29 cellular contexts compared by ENCODE assay signal in the genomic region with DNA sequence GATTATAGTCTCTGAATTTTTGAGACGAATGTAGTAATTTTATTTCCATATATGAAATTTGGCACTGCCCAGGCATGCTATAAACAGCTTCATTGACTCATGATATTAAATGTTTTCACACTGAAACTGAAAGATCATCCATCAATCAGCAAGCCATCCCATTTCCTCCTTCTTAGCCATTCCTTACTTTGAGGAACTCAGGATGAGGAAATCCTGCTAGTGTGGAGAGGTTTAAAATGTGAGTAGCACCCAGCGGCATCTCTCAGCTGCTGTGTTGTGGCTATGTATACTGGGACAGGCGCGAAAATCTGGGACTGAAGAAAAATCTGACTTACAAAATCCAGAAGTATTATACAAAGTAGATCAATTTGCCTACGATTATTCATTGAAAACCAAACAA. TPM values are rescaled to one million over a fixed set of nuclear protein-coding genes. Genes with fewer than 3 reads are reported as not detected.
"Had no signal": no experiment of that assay in that cellular context is flagged by ENCODE, and none has a peak within 500 bp of the region (broad histone marks: within the 10 kb centered on the region; RNA-seq: fewer than 3 reads in every experiment).

No MANE protein-coding gene starts in this region.

- DNase-seq: dermis blood vessel endothelial cell; effector memory CD4-positive, alpha-beta T cell; erythroblast; esophagus squamous epithelium; foreskin melanocyte; hypothalamus; immature natural killer cell; islet precursor cell; kidney glomerular epithelial cell; left ventricle myocardium superior; lower lobe of right lung; mucosa of descending colon; naive B cell; stimulated activated CD4-positive, alpha-beta T cell treated with anti-CD3 and anti-CD28 coated beads, Interleukin-2, amount 100 ng/mL, for 24 hours; stimulated activated CD4-positive, alpha-beta T cell treated with anti-CD3 and anti-CD28 coated beads, Interleukin-4, amount 100 ng/mL, for 24 hours; stimulated activated naive CD4-positive, alpha-beta T cell treated with Interleukin-2 at 50 U/mL for 16 hours; substantia nigra; testis; tibial artery had no signal

- H3K4me2 ChIP-seq: neural progenitor cell had no signal

- H3K27ac Mint-ChIP-seq: immature natural killer cell; naive B cell; natural killer cell treated with Interleukin-12 subunit alpha and Interleukin-12 subunit beta and Interleukin-15 and Interleukin-18, amount 100 ng/mL, for 72 hours; neural progenitor cell; stimulated activated effector memory CD8-positive, alpha-beta T cell treated with anti-CD3 and anti-CD28 coated beads, Interleukin-12 subunit alpha, Interleukin-12 subunit beta, amount 100 ng/mL, for 72 hours; type B pancreatic cell had no signal

- H3K9me3 Mint-ChIP-seq: immature natural killer cell; natural killer cell treated with Interleukin-12 subunit alpha and Interleukin-12 subunit beta and Interleukin-15 and Interleukin-18, amount 100 ng/mL, for 72 hours; neural progenitor cell; stimulated activated effector memory CD8-positive, alpha-beta T cell treated with anti-CD3 and anti-CD28 coated beads, Interleukin-12 subunit alpha, Interleukin-12 subunit beta, amount 100 ng/mL, for 72 hours; type B pancreatic cell had no signal

- ATAC-seq: left ventricle myocardium superior; lower lobe of right lung; mucosa of descending colon; natural killer cell treated with Interleukin-12 subunit alpha and Interleukin-12 subunit beta and Interleukin-15 and Interleukin-18, amount 100 ng/mL, for 72 hours; sciatic nerve; stimulated activated effector memory CD8-positive, alpha-beta T cell treated with anti-CD3 and anti-CD28 coated beads, Interleukin-12 subunit alpha, Interleukin-12 subunit beta, amount 100 ng/mL, for 72 hours had no signal

- H3K27ac ChIP-seq: coronary artery, esophagus squamous epithelium, lower lobe of right lung, neural progenitor cell, prostate gland, right atrium auricular region, testis, tibial artery had no signal

- H3K4me1 ChIP-seq: esophagus squamous epithelium, lower lobe of right lung, neural progenitor cell, prostate gland, right atrium auricular region, testis had no signal

- H3K9ac ChIP-seq: neural progenitor cell had no signal

- H3K4me3 ChIP-seq: coronary artery, esophagus squamous epithelium, lower lobe of right lung, mucosa of descending colon, neural progenitor cell, prostate gland, right atrium auricular region, testis, tibial artery had no signal

- H3K27me3 ChIP-seq: esophagus squamous epithelium, neural progenitor cell, right atrium auricular region, testis, tibial artery had no signal

- FAIRE-seq: endothelial cell of umbilical vein had no signal

- H3K27me3 Mint-ChIP-seq: type B pancreatic cell had no signal

- H3K4me3 Mint-ChIP-seq: immature natural killer cell; naive B cell; natural killer cell treated with Interleukin-12 subunit alpha and Interleukin-12 subunit beta and Interleukin-15 and Interleukin-18, amount 100 ng/mL, for 72 hours; neural progenitor cell; stimulated activated effector memory CD8-positive, alpha-beta T cell treated with anti-CD3 and anti-CD28 coated beads, Interleukin-12 subunit alpha, Interleukin-12 subunit beta, amount 100 ng/mL, for 72 hours; type B pancreatic cell had no signal

- H3K36me3 ChIP-seq: esophagus squamous epithelium, lower lobe of right lung, neural progenitor cell, prostate gland, right atrium auricular region, tibial artery had no signal

RNA-seq across cellular contexts. Expression of a gene that starts 52.1 kb away (rescaled TPM):
- total RNA-seq: dermis blood vessel endothelial cell; endothelial cell of umbilical vein; natural killer cell treated with Interleukin-12 subunit alpha and Interleukin-12 subunit beta and Interleukin-15 and Interleukin-18, amount 100 ng/mL, for 72 hours; osteoblast had no signal
- polyA plus RNA-seq: endothelial cell of umbilical vein, immature natural killer cell had no signal
